Comparison of ENCODE assay signal across 34 cellular contexts in genomic region chr11:47819743-47820142, GRCh38.
"Had no signal": no experiment of that assay in that cellular context is flagged by ENCODE, and none has a peak within 500 bp of the region (broad histone marks: within the 10 kb centered on the region; RNA-seq: fewer than 3 reads in every experiment).

No MANE protein-coding gene starts in this region.

- H3K27me3 Mint-ChIP-seq: activated CD4-positive, alpha-beta T cell treated with anti-CD3 and anti-CD28 coated beads for 36 hours; activated CD4-positive, alpha-beta T cell treated with anti-CD3 and anti-CD28 coated beads, Interleukin-2, amount 10 ng/mL, durations not matched to agents 7 days and 5 days; activated naive CD4-positive, alpha-beta T cell treated with anti-CD3 and anti-CD28 coated beads, Interleukin-2, amount 50 U/mL, for 24 hours; brain; central memory CD8-positive, alpha-beta T cell had no signal

- H2AFZ ChIP-seq: PC-9 had no signal

- ATAC-seq: activated CD4-positive, alpha-beta T cell treated with anti-CD3 and anti-CD28 coated beads for 36 hours; activated CD4-positive, CD25-positive, alpha-beta regulatory T cell treated with anti-CD3 and anti-CD28 coated beads, Interleukin-2, amount 50 U/mL, for 24 hours; activated CD8-positive, alpha-beta T cell treated with anti-CD3 and anti-CD28 coated beads, Interleukin-2, amount 10 ng/mL, durations not matched to agents 7 days and 5 days; Right ventricle myocardium inferior; SK-N-SH treated with all-trans-retinoic acid at 6 μM for 48 hours had no signal

- H3K9ac ChIP-seq: KMS-11 had no signal

- H3K4me3 ChIP-seq: PC-9 had no signal

- H3K27ac ChIP-seq: KMS-11, PC-9, RWPE1 had no signal

- H3K9me3 Mint-ChIP-seq: central memory CD8-positive, alpha-beta T cell had no signal

- H3K4me2 ChIP-seq: KMS-11, PC-9 had no signal

- H3K4me3 Mint-ChIP-seq: activated CD4-positive, alpha-beta T cell treated with anti-CD3 and anti-CD28 coated beads for 36 hours; activated CD4-positive, alpha-beta T cell treated with anti-CD3 and anti-CD28 coated beads, Interleukin-2, amount 10 ng/mL, durations not matched to agents 7 days and 5 days; activated CD8-positive, alpha-beta T cell treated with anti-CD3 and anti-CD28 coated beads, Interleukin-2, amount 10 ng/mL, durations not matched to agents 7 days and 5 days; activated naive CD4-positive, alpha-beta T cell treated with anti-CD3 and anti-CD28 coated beads, Interleukin-2, amount 50 U/mL, for 24 hours; brain; central memory CD8-positive, alpha-beta T cell; T-helper 2 cell treated with Interferon-gamma antibody and Interleukin-4, amounts not matched to agents 5 μg/mL and 100 μg/mL, for 36 hours had no signal

- H3K27ac Mint-ChIP-seq: activated CD4-positive, alpha-beta T cell treated with anti-CD3 and anti-CD28 coated beads for 36 hours; activated CD4-positive, alpha-beta T cell treated with anti-CD3 and anti-CD28 coated beads, Interleukin-2, amount 10 ng/mL, durations not matched to agents 7 days and 5 days; activated CD8-positive, alpha-beta T cell treated with anti-CD3 and anti-CD28 coated beads, Interleukin-2, amount 10 ng/mL, durations not matched to agents 7 days and 5 days; activated naive CD4-positive, alpha-beta T cell treated with anti-CD3 and anti-CD28 coated beads, Interleukin-2, amount 50 U/mL, for 24 hours; activated T-helper 2 cell treated with anti-CD3 and anti-CD28 coated beads, Interferon-gamma antibody, Interleukin-2, Interleukin-4, amounts not matched to agents 10 μg/mL and 5 μg/mL and 100 μg/mL, durations not matched to agents 14 hours and 24 hours and 36 hours; brain; T-helper 2 cell treated with Interferon-gamma antibody and Interleukin-4, amounts not matched to agents 5 μg/mL and 100 μg/mL, for 36 hours had no signal

- DNase-seq: activated CD4-positive, alpha-beta T cell treated with anti-CD3 and anti-CD28 coated beads for 36 hours; activated CD4-positive, alpha-beta T cell treated with anti-CD3 and anti-CD28 coated beads, Interleukin-2, amount 10 ng/mL, durations not matched to agents 7 days and 5 days; activated CD4-positive, alpha-beta T cell treated with anti-CD3 and anti-CD28 coated beads, Interleukin-2, amount 50 U/mL, for 48 hours; activated CD8-positive, alpha-beta memory T cell treated with anti-CD3 and anti-CD28 coated beads, Interleukin-2, amount 50 U/mL, for 48 hours; activated CD8-positive, alpha-beta T cell treated with anti-CD3 and anti-CD28 coated beads, Interleukin-2, amount 10 ng/mL, durations not matched to agents 7 days and 5 days; activated gamma-delta T cell; activated naive CD4-positive, alpha-beta T cell treated with Interleukin-2 at 50 U/mL for 16 hours; anterior cingulate cortex; NCI-H1092 treated with DMSO at 0.1 percent for 48 hours; NCI-H1417; NCI-H146; NCI-H187; NCI-H2029 treated with DMSO at 0.1 percent for 48 hours; NCI-H2107; NCI-H2171; NCI-H510A; NCI-H526; NCI-H748 treated with DMSO at 0.1 percent for 48 hours; NK-92 treated with Interleukin-12 subunit alpha and Interleukin-12 subunit beta, amount 100 ng/mL, for 24 hours; PC-9; SIG-M5; SW 1271 had no signal

- FAIRE-seq: RCC 7860, TTC549 had no signal

- H3K4me1 Mint-ChIP-seq: activated CD4-positive, alpha-beta T cell treated with anti-CD3 and anti-CD28 coated beads for 36 hours; activated CD4-positive, alpha-beta T cell treated with anti-CD3 and anti-CD28 coated beads, Interleukin-2, amount 10 ng/mL, durations not matched to agents 7 days and 5 days; activated naive CD4-positive, alpha-beta T cell treated with anti-CD3 and anti-CD28 coated beads, Interleukin-2, amount 50 U/mL, for 24 hours; brain; central memory CD8-positive, alpha-beta T cell had no signal
